Comparison of ENCODE assay signal across 10 cellular contexts in the genomic region with DNA sequence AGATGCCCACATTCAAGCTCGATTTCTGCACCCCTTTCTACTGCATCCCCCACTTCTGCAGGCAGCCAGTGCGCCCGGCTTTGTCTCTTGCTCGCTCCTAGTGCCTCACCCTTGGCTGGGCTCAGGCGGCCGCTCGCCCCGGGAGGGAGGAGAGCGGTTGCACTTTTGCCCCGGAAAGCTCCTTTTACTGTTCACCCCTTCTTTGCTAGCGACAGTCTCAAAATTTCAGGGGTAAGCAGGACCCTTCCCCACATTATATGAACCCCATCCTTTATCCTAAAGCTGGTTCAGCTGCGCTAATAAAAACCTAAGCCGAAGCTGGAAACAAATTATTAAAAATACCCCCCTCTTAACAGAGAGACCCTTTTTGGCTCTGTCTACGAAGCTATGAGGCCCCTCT. TPM values are rescaled to one million over a fixed set of nuclear protein-coding genes. Genes with fewer than 3 reads are reported as not detected.
DNase-seq lines count a peak whose midpoint lies in the region; ATAC-seq and TF ChIP-seq lines count a peak whose summit lies in the region.
"Had no signal": no experiment of that assay in that cellular context is flagged by ENCODE, and none has a peak within 500 bp of the region (broad histone marks: within the 10 kb centered on the region; RNA-seq: fewer than 3 reads in every experiment).

No MANE protein-coding gene starts in this region.

- H3K36me3 Mint-ChIP-seq in mesothelial cell of epicardium, result peaks cover 26% of the 10 kb centered on the region

- H3K36me3 ChIP-seq in adipocyte (ENCODE audit: control insufficient read depth, insufficient read depth, low read length, severe bottlenecking), result peaks cover 22% of the 10 kb centered on the region

- no peak for TF ChIP-seq CTCF in mesothelial cell of epicardium (IDR thresholded peaks at IDR 0.05; ENCODE audit: unreplicated experiment)

- peak overlapping the region; percentile 86 for H3K9ac ChIP-seq in adipocyte (ENCODE audit: low read length)

- H3K27me3 Mint-ChIP-seq in mesothelial cell of epicardium (ENCODE audit: low read depth), result no peaks in the 10 kb centered on the region

- ATAC-seq in GM19467 (IDR thresholded peaks at IDR 0.05; ENCODE audit: unreplicated experiment), result no peak
- ATAC-seq in HG03342 (IDR thresholded peaks at IDR 0.05; ENCODE audit: unreplicated experiment), result no peak

- peak overlapping the region; percentile 100 for H3K27ac Mint-ChIP-seq in mesothelial cell of epicardium

- H3K27me3 ChIP-seq in adipocyte (replicated peaks; ENCODE audit: control insufficient read depth, insufficient read depth, low read length), result no peaks in the 10 kb centered on the region

- H3K4me3 ChIP-seq in adipocyte (ENCODE audit: low read length), result peak overlapping the region; percentile 78

- H3K9me3 ChIP-seq in adipocyte (ENCODE audit: control insufficient read depth, low read length), result no peaks in the 10 kb centered on the region

- H3K9me3 Mint-ChIP-seq in mesothelial cell of epicardium, result no peaks in the 10 kb centered on the region

- H3K4me1 ChIP-seq in adipocyte (ENCODE audit: control insufficient read depth, insufficient read depth, low read length), result peaks cover 34% of the 10 kb centered on the region

- peak overlapping the region; percentile 90 for H3K4me3 Mint-ChIP-seq in mesothelial cell of epicardium

- peak; percentile 48 for DNase-seq in stimulated activated CD4-positive, alpha-beta T cell treated with anti-CD3 and anti-CD28 coated beads, Interleukin-15, amount 100 ng/mL, for 24 hours
- no peak for DNase-seq in stimulated activated CD4-positive, alpha-beta T cell treated with anti-CD3 and anti-CD28 coated beads, Interleukin-12 subunit alpha, Interleukin-12 subunit beta, amount 100 ng/mL, for 4 hours
- DNase-seq in adipocyte (ENCODE audit: low read depth), result no peak
- DNase-seq in mesothelial cell of epicardium (ENCODE audit: low spot score in 2 of 2, unreplicated experiment in 2 of 2), result no peak
- DNase-seq in ecto neural progenitor cell (ENCODE audit: low spot score), result no peak
- no peak for DNase-seq in AG08395 (ENCODE audit: low spot score)
- DNase-seq: midbrain, NCI-H1092 treated with DMSO at 0.1 percent for 48 hours had no signal

- peaks cover 48% of the 10 kb centered on the region for H3K4me1 Mint-ChIP-seq in mesothelial cell of epicardium

RNA-seq across cellular contexts. Expression of a gene that starts 1.0 kb away (rescaled TPM):
- 28.6 to 32.4 TPM (median 31.1 TPM) in 3 replicates for total RNA-seq in mesothelial cell of epicardium

RNA-seq across cellular contexts. Expression of a gene that starts 2.6 kb away (rescaled TPM):
- 282 to 303 TPM (median 282 TPM) in 3 replicates for total RNA-seq in mesothelial cell of epicardium

RNA-seq across cellular contexts. Expression of a gene that starts 12.2 kb away (rescaled TPM):
- 56.4 to 63.1 TPM (median 59.7 TPM) in 3 replicates for total RNA-seq in mesothelial cell of epicardium

RNA-seq across cellular contexts. Expression of a gene that starts 14.4 kb away (rescaled TPM):
- 34.2 to 39.2 TPM (median 34.4 TPM) in 3 replicates for total RNA-seq in mesothelial cell of epicardium

RNA-seq across cellular contexts. Expression of a gene that starts 18.2 kb away (rescaled TPM):
- 18.6 to 20.3 TPM (median 19.5 TPM) in 3 replicates for total RNA-seq in mesothelial cell of epicardium
